In genomic region chr11:69537855-69538640, GRCh38 we compare ENCODE assay signal across 21 cellular contexts. TPM values are rescaled to one million over a fixed set of nuclear protein-coding genes. Genes with fewer than 3 reads are reported as not detected.
DNase-seq lines count a peak whose midpoint lies in the region; ATAC-seq and TF ChIP-seq lines count a peak whose summit lies in the region.
"Had no signal": no experiment of that assay in that cellular context is flagged by ENCODE, and none has a peak within 500 bp of the region (broad histone marks: within the 10 kb centered on the region; RNA-seq: fewer than 3 reads in every experiment).

No MANE protein-coding gene starts in this region.

- H3K4me1 ChIP-seq in BLaER1 (peaks cover 61% of the 10 kb centered on the region), lower lobe of right lung (peaks cover 35% of the 10 kb centered on the region), sigmoid colon (no peaks in the 10 kb centered on the region)
- no peaks in the 10 kb centered on the region for H3K4me1 ChIP-seq in effector memory CD4-positive, alpha-beta T cell (ENCODE audit: control insufficient read depth, insufficient read depth, low read length, poor library complexity, severe bottlenecking)

- H3K27ac ChIP-seq in BLaER1 (peak overlapping the region; percentile 39), caudate nucleus (ENCODE audit: low read depth, low read length) (peak overlapping the region; percentile 36), lower lobe of right lung (peak overlapping the region; percentile 82), sigmoid colon (no peak overlapping the region)
- H3K27ac ChIP-seq in effector memory CD4-positive, alpha-beta T cell (ENCODE audit: insufficient read depth, low read length, poor library complexity, severe bottlenecking): no peak overlapping the region
- H3K27ac ChIP-seq: GM23248 had no signal

- 91 to 96% methylated on average over 12 of the region's 12 CpGs for WGBS in sigmoid colon, 2 donors

- TF ChIP-seq EP300 in sigmoid colon (IDR thresholded peaks at IDR 0.05): no peak

- TF ChIP-seq POLR2A in sigmoid colon (IDR thresholded peaks at IDR 0.05): no peak

- H3K27me3 ChIP-seq in BLaER1: no peaks in the 10 kb centered on the region
- H3K27me3 ChIP-seq in lower lobe of right lung (ENCODE audit: low read depth): no peaks in the 10 kb centered on the region
- no peaks in the 10 kb centered on the region for H3K27me3 ChIP-seq in sigmoid colon
- peaks cover 4% of the 10 kb centered on the region for H3K27me3 ChIP-seq in effector memory CD4-positive, alpha-beta T cell (replicated peaks; ENCODE audit: control insufficient read depth, insufficient read depth, low read length, poor library complexity, severe bottlenecking)
- H3K27me3 ChIP-seq: MG63 had no signal

- no peaks in the 10 kb centered on the region for H3K36me3 ChIP-seq in BLaER1
- no peaks in the 10 kb centered on the region for H3K36me3 ChIP-seq in lower lobe of right lung
- no peaks in the 10 kb centered on the region for H3K36me3 ChIP-seq in sigmoid colon
- no peaks in the 10 kb centered on the region for H3K36me3 ChIP-seq in effector memory CD4-positive, alpha-beta T cell (ENCODE audit: control insufficient read depth, insufficient read depth, low read length)
- H3K36me3 ChIP-seq: MG63 had no signal

- intact Hi-C loops in lower lobe of right lung (cut with DNase I): no loop called here
- intact Hi-C loops in sigmoid colon (cut with DNase I): no loop called here

- no peak for DNase-seq in caudate nucleus (lab: John Stamatoyannopoulos, UW)
- DNase-seq in lower lobe of right lung: no peak
- peak; percentile 54 for DNase-seq in sigmoid colon
- DNase-seq in effector memory CD4-positive, alpha-beta T cell: no peak
- DNase-seq in activated CD4-positive, CD25-positive, alpha-beta regulatory T cell treated with anti-CD3 and anti-CD28 coated beads, Interleukin-2, amount 50 U/mL, for 72 hours: no peak
- DNase-seq: CD8-positive, alpha-beta T cell; GM23248; HCEC 1CT; Kasumi-1; NCI-H1048; NCI-H1436; NCI-H1930; NCI-H774; SHP77 had no signal

- TF ChIP-seq CTCF in lower lobe of right lung (IDR thresholded peaks at IDR 0.05): no peak
- no peak for TF ChIP-seq CTCF in sigmoid colon (IDR thresholded peaks at IDR 0.05)

- no peak overlapping the region for H3K9ac ChIP-seq in BLaER1
- H3K9ac ChIP-seq: GM23248 had no signal

- H4K20me1 ChIP-seq in BLaER1: no peaks in the 10 kb centered on the region

- no peaks in the 10 kb centered on the region for H3K9me3 ChIP-seq in BLaER1
- no peaks in the 10 kb centered on the region for H3K9me3 ChIP-seq in lower lobe of right lung
- H3K9me3 ChIP-seq in sigmoid colon: no peaks in the 10 kb centered on the region
- no peaks in the 10 kb centered on the region for H3K9me3 ChIP-seq in effector memory CD4-positive, alpha-beta T cell (ENCODE audit: control insufficient read depth, low read length)
- H3K9me3 ChIP-seq: A549, MG63 had no signal

- H3K4me3 ChIP-seq in BLaER1 (no peak overlapping the region), lower lobe of right lung (no peak overlapping the region), sigmoid colon (no peak overlapping the region)
- H3K4me3 ChIP-seq in effector memory CD4-positive, alpha-beta T cell (ENCODE audit: insufficient read depth, low read depth, low read length, poor library complexity, severe bottlenecking): no peak overlapping the region
- H3K4me3 ChIP-seq: A549, GM23248, MG63 had no signal

- ATAC-seq in lower lobe of right lung: no peak
- no peak for ATAC-seq in HG03457 (IDR thresholded peaks at IDR 0.05; ENCODE audit: unreplicated experiment)
- ATAC-seq: A549; CD8-positive, alpha-beta T cell had no signal

- peak overlapping the region; percentile 93 for H3K4me2 ChIP-seq in BLaER1
- H3K4me2 ChIP-seq: A549 had no signal

RNA-seq across cellular contexts. Expression of gene LINC01488, which starts 56.6 kb away (rescaled TPM):
- total RNA-seq in lower lobe of right lung (not detected), sigmoid colon (under 1 TPM in 1 of 4 donors, not detected in 3; 0.36 TPM)
- polyA plus RNA-seq in sigmoid colon: not detected
- total RNA-seq: CD8-positive, alpha-beta T cell; GM23248; OCI-LY7 had no signal
- polyA plus RNA-seq: BJ, GM23248, IgD-negative memory B cell had no signal

Comparison
In these comparisons a context has a peak if more than half of its experiments do, and no peak if none do; other contexts are left out.
1. H3K27ac ChIP-seq: peak in BLaER1 (single experiment), caudate nucleus (single experiment) and lower lobe of right lung (single experiment); none in sigmoid colon (0 of 4) and effector memory CD4-positive, alpha-beta T cell (single experiment).